8 cellular contexts compared by ENCODE assay signal in the genomic region with DNA sequence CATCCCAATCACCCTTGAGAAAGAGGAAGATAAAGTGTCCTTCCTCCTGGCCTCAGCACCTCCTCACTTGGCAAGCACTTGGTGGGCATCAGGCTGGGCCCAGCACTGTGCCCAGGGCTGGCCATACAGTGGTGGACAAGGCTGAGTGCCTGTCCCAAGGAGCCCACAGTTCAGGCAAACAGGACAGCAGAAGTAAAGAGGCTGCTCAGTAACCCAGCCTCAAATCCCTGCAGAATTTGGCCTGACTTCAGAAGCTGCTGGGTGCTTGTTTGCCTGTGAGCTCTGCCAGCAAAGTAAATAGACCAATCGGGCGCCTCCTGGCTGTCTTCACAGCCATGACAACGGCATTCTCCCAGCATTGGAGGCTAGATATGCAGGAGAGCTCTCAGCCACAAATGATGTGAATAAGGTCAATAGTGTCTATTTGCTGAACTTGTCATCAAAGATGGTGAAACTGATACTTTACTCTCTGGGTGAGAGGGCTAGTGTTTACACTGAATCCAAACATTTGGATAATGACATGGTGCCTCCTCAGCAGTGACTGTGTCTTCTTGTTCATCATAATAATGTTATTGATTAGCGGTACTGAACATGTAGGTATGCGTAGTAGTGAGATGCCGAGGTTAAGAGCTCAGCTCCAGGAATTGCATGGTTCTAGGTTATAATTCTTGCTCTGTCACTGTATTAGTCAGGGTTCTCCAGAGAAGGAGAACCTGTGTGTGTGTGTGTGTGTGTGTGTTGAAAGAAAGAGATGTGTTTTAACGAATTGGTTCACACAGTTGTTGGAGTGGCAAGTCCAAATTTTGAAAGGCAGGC. TPM values are rescaled to one million over a fixed set of nuclear protein-coding genes. Genes with fewer than 3 reads are reported as not detected.
DNase-seq lines count a peak whose midpoint lies in the region; ATAC-seq and TF ChIP-seq lines count a peak whose summit lies in the region.

No MANE protein-coding gene starts in this region.

- H3K36me3 ChIP-seq in MG63, result peaks cover 70% of the 10 kb centered on the region
- H3K36me3 ChIP-seq in RWPE2 (ENCODE audit: low read depth), result peaks cover 87% of the 10 kb centered on the region

- H3K4me3 ChIP-seq in MG63, result no peak overlapping the region
- H3K4me3 ChIP-seq in RWPE2 (ENCODE audit: severe bottlenecking), result no peak overlapping the region

- DNase-seq in DMS53 (lab: John Stamatoyannopoulos, UW) (peak; percentile 97), MG63 (peak; percentile 84), RWPE2 (ENCODE audit: low spot score) (no peak), cerebellar nuclear complex (lab: John Stamatoyannopoulos, UW) (peak; percentile 83 to 92)

- no peaks in the 10 kb centered on the region for H3K27me3 ChIP-seq in MG63
- no peaks in the 10 kb centered on the region for H3K27me3 ChIP-seq in RWPE2 (ENCODE audit: insufficient read depth, poor library complexity, severe bottlenecking)
- H3K27me3 ChIP-seq in layer of hippocampus (ENCODE audit: control insufficient read depth, insufficient read depth, low read length), result no peaks in the 10 kb centered on the region

- peaks cover 3% of the 10 kb centered on the region for H3K4me1 ChIP-seq in RWPE2 (ENCODE audit: insufficient read depth, poor library complexity, severe bottlenecking)

- ATAC-seq in RWPE2 (ENCODE audit: low read depth) (peak; percentile 66), GM19328 (IDR thresholded peaks at IDR 0.05; ENCODE audit: unreplicated experiment) (no peak), GM21515 (IDR thresholded peaks at IDR 0.05; ENCODE audit: unreplicated experiment) (no peak)

- H3K27ac ChIP-seq in RWPE2 (ENCODE audit: poor library complexity, severe bottlenecking) (no peak overlapping the region), layer of hippocampus (ENCODE audit: low read depth, low read length) (peak overlapping the region; percentile 55), temporal lobe (ENCODE audit: low read depth, low read length) (peak overlapping the region; percentile 52)

- peak; percentile 64 for TF ChIP-seq CTCF in RWPE2 (IDR thresholded peaks at IDR 0.05; ENCODE audit: poor library complexity, severe bottlenecking)

- H3K9me3 ChIP-seq in MG63 (no peaks in the 10 kb centered on the region), RWPE2 (ENCODE audit: severe bottlenecking) (no peaks in the 10 kb centered on the region)

RNA-seq across cellular contexts. Expression of a gene that starts 36.9 kb away (rescaled TPM):
- 20.1 and 28.0 TPM in 2 replicates for total RNA-seq in MG63 (2014; rRNA removed; shearing (Covaris generic); ENCODE audit: low replicate concordance)
- 8.9 TPM for total RNA-seq in temporal lobe

RNA-seq across cellular contexts. Expression of a gene that starts 52.9 kb away (rescaled TPM):
- total RNA-seq in MG63 (2014; rRNA removed; shearing (Covaris generic); ENCODE audit: low replicate concordance), result 1,962 and 2,782 TPM in 2 replicates
- total RNA-seq in temporal lobe, result 977 TPM
